ENCODE assay signal across 8 cellular contexts in genomic region chr2:207766697-207767460, GRCh38. TPM values are rescaled to one million over a fixed set of nuclear protein-coding genes. Genes with fewer than 3 reads are reported as not detected.
DNase-seq lines count a peak whose midpoint lies in the region; ATAC-seq and TF ChIP-seq lines count a peak whose summit lies in the region.

No MANE protein-coding gene starts in this region.

- H3K27ac ChIP-seq in iPS-18a (ENCODE audit: low read length) (no peak overlapping the region), smooth muscle cell (ENCODE audit: low read depth) (no peak overlapping the region)

- peak overlapping the region; percentile 100 for H3K4me2 ChIP-seq in smooth muscle cell

- DNase-seq in NCI-H2029 (lab: John Stamatoyannopoulos, UW) (peak; percentile 50), NCI-H2029 treated with DMSO at 0.1 percent for 48 hours (lab: John Stamatoyannopoulos, UW) (no peak), smooth muscle cell (lab: John Stamatoyannopoulos, UW; ENCODE audit: unreplicated experiment) (no peak), NCI-H748 treated with DMSO at 0.1 percent for 48 hours (lab: John Stamatoyannopoulos, UW) (no peak), NCI-H146 treated with DMSO at 0.1 percent for 48 hours (lab: John Stamatoyannopoulos, UW; ENCODE audit: unreplicated experiment) (no peak)
- DNase-seq in activated CD8-positive, alpha-beta T cell treated with anti-CD3 and anti-CD28 coated beads for 36 hours = peak; percentile 22

- peak overlapping the region; percentile 91 for H3K4me3 ChIP-seq in iPS-18a (ENCODE audit: low read length)
- H3K4me3 ChIP-seq in smooth muscle cell = peak overlapping the region; percentile 77

- no peaks in the 10 kb centered on the region for H3F3A ChIP-seq in smooth muscle cell (ENCODE audit: low read depth)

- no peak for TF ChIP-seq CTCF in activated CD8-positive, alpha-beta T cell treated with anti-CD3 and anti-CD28 coated beads for 36 hours (IDR thresholded peaks at IDR 0.05)
- no peak for TF ChIP-seq CTCF in smooth muscle cell (IDR thresholded peaks at IDR 0.05; ENCODE audit: borderline replicate concordance, insufficient read depth, poor library complexity, severe bottlenecking)

- peaks cover 45% of the 10 kb centered on the region for H3K27me3 Mint-ChIP-seq in activated CD8-positive, alpha-beta T cell treated with anti-CD3 and anti-CD28 coated beads for 36 hours

- WGBS in smooth muscle cell (ENCODE audit: low lambda C conversion rate) = 10% methylated on average over 64 of the region's 65 CpGs

- H3K4me1 ChIP-seq in iPS-18a (ENCODE audit: control insufficient read depth, low read depth, low read length) = peaks cover 54% of the 10 kb centered on the region
- H3K4me1 ChIP-seq in smooth muscle cell (ENCODE audit: low read depth) = peaks cover 26% of the 10 kb centered on the region

- no peaks in the 10 kb centered on the region for H4K20me1 ChIP-seq in smooth muscle cell (ENCODE audit: low read depth)

- intact Hi-C loops in activated CD8-positive, alpha-beta T cell treated with anti-CD3 and anti-CD28 coated beads for 36 hours (cut with micrococcal nuclease) = loop anchor here (5.0 kb wide), 2 partner anchors 260 to 275 kb away; partner anchors contain the start of gene PLEKHM3

- H3K4me1 Mint-ChIP-seq in activated CD8-positive, alpha-beta T cell treated with anti-CD3 and anti-CD28 coated beads for 36 hours (ENCODE audit: low read depth) = peaks cover 24% of the 10 kb centered on the region

- peak overlapping the region; percentile 79 for H3K4me3 Mint-ChIP-seq in activated CD8-positive, alpha-beta T cell treated with anti-CD3 and anti-CD28 coated beads for 36 hours

- peaks cover 3% of the 10 kb centered on the region for H3K9me3 Mint-ChIP-seq in activated CD8-positive, alpha-beta T cell treated with anti-CD3 and anti-CD28 coated beads for 36 hours

- POLR2A ChIA-PET in activated CD8-positive, alpha-beta T cell treated with anti-CD3 and anti-CD28 coated beads for 36 hours (lab: Charles Lee) = interaction anchor here (0.8 kb wide), 1 partner anchor 274 kb away, joined by 3 read pairs; no protein-coding TSS in a partner anchor

- peak overlapping the region; percentile 19 for H3K9ac ChIP-seq in iPS-18a (ENCODE audit: low read length)
- H3K9ac ChIP-seq in smooth muscle cell (ENCODE audit: low read depth) = no peak overlapping the region

- no peak overlapping the region for H3K27ac Mint-ChIP-seq in activated CD8-positive, alpha-beta T cell treated with anti-CD3 and anti-CD28 coated beads for 36 hours

- peak overlapping the region; percentile 27 for H2AFZ ChIP-seq in smooth muscle cell (ENCODE audit: low read depth)

- H3K36me3 Mint-ChIP-seq in activated CD8-positive, alpha-beta T cell treated with anti-CD3 and anti-CD28 coated beads for 36 hours (ENCODE audit: low read depth) = peaks cover 8% of the 10 kb centered on the region

- H3K36me3 ChIP-seq in iPS-18a (ENCODE audit: control insufficient read depth, low read depth, low read length) = peaks cover 13% of the 10 kb centered on the region
- H3K36me3 ChIP-seq in smooth muscle cell (ENCODE audit: low read depth) = no peaks in the 10 kb centered on the region

- no peaks in the 10 kb centered on the region for H3K9me3 ChIP-seq in iPS-18a (ENCODE audit: control insufficient read depth, low read depth, low read length)
- no peaks in the 10 kb centered on the region for H3K9me3 ChIP-seq in smooth muscle cell (replicated peaks; ENCODE audit: low read depth)

- no peaks in the 10 kb centered on the region for H3K79me2 ChIP-seq in smooth muscle cell (ENCODE audit: low read depth)

- H3K27me3 ChIP-seq in iPS-18a (ENCODE audit: control insufficient read depth, insufficient read depth, low read length) (peaks cover 36% of the 10 kb centered on the region), smooth muscle cell (ENCODE audit: low read depth) (peaks cover 63% of the 10 kb centered on the region)

- no peak for ATAC-seq in activated CD8-positive, alpha-beta T cell treated with anti-CD3 and anti-CD28 coated beads for 36 hours
- no peak for ATAC-seq in HG03439 (IDR thresholded peaks at IDR 0.05; ENCODE audit: unreplicated experiment)

- CTCF ChIA-PET in activated CD8-positive, alpha-beta T cell treated with anti-CD3 and anti-CD28 coated beads for 36 hours (lab: Charles Lee) = interaction anchor here (0.5 to 3.8 kb wide), 5 partner anchors 8 to 1179 kb away, joined by 3 to 18 read pairs (median 3); no protein-coding TSS in a partner anchor

RNA-seq across cellular contexts. Expression of gene FZD5, which starts 2.8 kb away (rescaled TPM):
- total RNA-seq in activated CD8-positive, alpha-beta T cell treated with anti-CD3 and anti-CD28 coated beads for 36 hours = 1 to 10 TPM; 1.7 TPM
- 0.67 and 1.4 TPM in 2 replicates for total RNA-seq in smooth muscle cell
- polyA plus RNA-seq in smooth muscle cell = 0.09 and 0.60 TPM in 2 replicates

RNA-seq across cellular contexts. Expression of gene CCNYL1, which starts 55.4 kb away (rescaled TPM):
- total RNA-seq in activated CD8-positive, alpha-beta T cell treated with anti-CD3 and anti-CD28 coated beads for 36 hours = 1 to 10 TPM; 3.8 to 4.3 TPM
- total RNA-seq in smooth muscle cell = 8.8 and 15.1 TPM in 2 replicates
- 7.2 and 9.6 TPM in 2 replicates for polyA plus RNA-seq in smooth muscle cell

Comparison
In these comparisons a context has a peak if more than half of its experiments do, and no peak if none do; other contexts are left out.
1. DNase-seq: peak in NCI-H2029 (single experiment) and activated CD8-positive, alpha-beta T cell treated with anti-CD3 and anti-CD28 coated beads for 36 hours (single experiment); none in NCI-H2029 treated with DMSO at 0.1 percent for 48 hours (single experiment), smooth muscle cell (single experiment), NCI-H748 treated with DMSO at 0.1 percent for 48 hours (single experiment) and NCI-H146 treated with DMSO at 0.1 percent for 48 hours (single experiment).